14 cellular contexts compared by ENCODE assay signal in the genomic region with DNA sequence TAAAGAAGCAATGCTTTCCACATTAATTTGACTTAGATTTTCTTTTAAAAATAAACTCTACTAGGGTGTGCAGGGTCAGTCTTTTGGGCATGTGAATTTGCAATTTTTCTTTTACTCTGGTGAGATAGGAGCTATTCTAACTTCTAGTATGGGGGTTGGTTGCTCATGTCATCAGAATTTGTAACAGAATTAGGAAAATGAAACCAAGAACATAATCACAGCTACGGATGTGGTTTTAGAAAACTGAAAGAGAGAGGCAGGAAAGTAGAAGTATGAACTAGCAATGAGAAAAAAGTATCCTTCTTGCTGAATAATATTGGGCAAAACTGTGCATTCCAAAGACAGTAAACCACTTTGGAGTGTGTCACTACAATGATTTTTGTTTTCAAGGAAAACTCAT. TPM values are rescaled to one million over a fixed set of nuclear protein-coding genes. Genes with fewer than 3 reads are reported as not detected.
DNase-seq lines count a peak whose midpoint lies in the region; ATAC-seq and TF ChIP-seq lines count a peak whose summit lies in the region.
"Had no signal": no experiment of that assay in that cellular context is flagged by ENCODE, and none has a peak within 500 bp of the region (broad histone marks: within the 10 kb centered on the region; RNA-seq: fewer than 3 reads in every experiment).

No MANE protein-coding gene starts in this region.

- H3K9me3 ChIP-seq in esophagus squamous epithelium, result no peaks in the 10 kb centered on the region
- H3K9me3 ChIP-seq: HAP-1 had no signal

- H3K27ac ChIP-seq in esophagus squamous epithelium, result no peak overlapping the region

- TF ChIP-seq POLR2A in esophagus squamous epithelium (IDR thresholded peaks at IDR 0.05), result no peak

- peaks cover 17 to 41% of the 10 kb centered on the region in 2 donors for H3K36me3 Mint-ChIP-seq in activated naive CD4-positive, alpha-beta T cell treated with anti-CD3 and anti-CD28 coated beads, Interleukin-2, amount 50 U/mL, for 72 hours

- peak; percentile 79 for ATAC-seq in GM19395 (IDR thresholded peaks at IDR 0.05; ENCODE audit: unreplicated experiment)
- ATAC-seq in HG03196 (IDR thresholded peaks at IDR 0.05; ENCODE audit: unreplicated experiment), result peak; percentile 84
- ATAC-seq in activated naive CD4-positive, alpha-beta T cell treated with anti-CD3 and anti-CD28 coated beads, Interleukin-2, amount 50 U/mL, for 72 hours, result peak; percentile 80 to 88
- ATAC-seq: left colon, SK-N-SH treated with all-trans-retinoic acid at 6 μM for 48 hours had no signal

- DNase-seq in GM06990 (ENCODE audit: extremely low read depth, insufficient read length), result peak; percentile 31
- no peak for DNase-seq in activated naive CD4-positive, alpha-beta T cell treated with anti-CD3 and anti-CD28 coated beads, Interleukin-2, amount 50 U/mL, for 72 hours (ENCODE audit: low spot score in 2 of 2)
- no peak for DNase-seq in posterior cingulate gyrus
- DNase-seq in NCI-H1694 (lab: John Stamatoyannopoulos, UW), result no peak
- DNase-seq in esophagus squamous epithelium (lab: John Stamatoyannopoulos, UW), result no peak
- no peak for DNase-seq in DMS53 (lab: John Stamatoyannopoulos, UW)
- DNase-seq: DMS 273 treated with DMSO at 0.1 percent for 48 hours, left colon, NCI-H1105 treated with DMSO at 0.1 percent for 48 hours had no signal

- H3K4me3 ChIP-seq in GM06990 (replicated peaks; ENCODE audit: low read depth, low read length) (peak overlapping the region; percentile 16; the same call in 1 of the 2 replicates), esophagus squamous epithelium (no peak overlapping the region)
- H3K4me3 ChIP-seq: HAP-1 had no signal

- no peaks in the 10 kb centered on the region for H3K4me1 ChIP-seq in esophagus squamous epithelium
- H3K4me1 ChIP-seq: HAP-1 had no signal

- intact Hi-C loops in posterior cingulate gyrus (cut with DNase I) (no loop called here), esophagus squamous epithelium (cut with DNase I) (no loop called here)

- H3K27me3 ChIP-seq in GM06990 (replicated peaks; ENCODE audit: control insufficient read depth, insufficient read depth, low read length), result no peaks in the 10 kb centered on the region
- H3K27me3 ChIP-seq in esophagus squamous epithelium, result no peaks in the 10 kb centered on the region

- peaks cover 0 to 8% of the 10 kb centered on the region in 2 donors for H3K9me3 Mint-ChIP-seq in activated naive CD4-positive, alpha-beta T cell treated with anti-CD3 and anti-CD28 coated beads, Interleukin-2, amount 50 U/mL, for 72 hours

- peak overlapping the region in 1 of 2 donors; percentile 59 for H3K27ac Mint-ChIP-seq in activated naive CD4-positive, alpha-beta T cell treated with anti-CD3 and anti-CD28 coated beads, Interleukin-2, amount 50 U/mL, for 72 hours

- H3K36me3 ChIP-seq in GM06990 (ENCODE audit: control insufficient read depth, insufficient read depth, low read length), result peaks cover 11% of the 10 kb centered on the region
- peaks cover 0 to 54% (median 11%) of the 10 kb centered on the region in 3 donors for H3K36me3 ChIP-seq in esophagus squamous epithelium

- TF ChIP-seq CTCF in GM06990 (IDR thresholded peaks at IDR 0.05; ENCODE audit: insufficient read depth, low read length, poor library complexity, severe bottlenecking), result no peak
- no peak for TF ChIP-seq CTCF in esophagus squamous epithelium (IDR thresholded peaks at IDR 0.05)

- 58 to 70% methylated on average over 1 of the region's 1 CpG for WGBS in esophagus squamous epithelium, 2 donors

RNA-seq across cellular contexts. Expression of gene ADPGK, which starts 43.4 kb away (rescaled TPM):
- total RNA-seq in activated naive CD4-positive, alpha-beta T cell treated with anti-CD3 and anti-CD28 coated beads, Interleukin-2, amount 50 U/mL, for 72 hours, result 10 to 100 TPM; 51.0 to 81.8 TPM
- 10 to 100 TPM; 25.1 to 55.5 (median 32.8) TPM for total RNA-seq in esophagus squamous epithelium

RNA-seq across cellular contexts. Expression of gene BBS4, which starts 54.2 kb away (rescaled TPM):
- total RNA-seq in activated naive CD4-positive, alpha-beta T cell treated with anti-CD3 and anti-CD28 coated beads, Interleukin-2, amount 50 U/mL, for 72 hours, result 10 to 100 TPM; 13.9 to 27.6 TPM
- 10 to 100 TPM in 2 of 4 donors, 1 to 10 TPM in 2; 2.8 to 15.3 (median 9.5) TPM for total RNA-seq in esophagus squamous epithelium

RNA-seq across cellular contexts. Expression of gene HIGD2B, which starts 54.2 kb away (rescaled TPM):
- total RNA-seq in activated naive CD4-positive, alpha-beta T cell treated with anti-CD3 and anti-CD28 coated beads, Interleukin-2, amount 50 U/mL, for 72 hours, result under 1 TPM; 0.27 to 0.68 TPM
- not detected for total RNA-seq in esophagus squamous epithelium
- total RNA-seq: left colon, skeletal muscle tissue had no signal
